Comparison of ENCODE assay signal across 26 cellular contexts in the genomic region with DNA sequence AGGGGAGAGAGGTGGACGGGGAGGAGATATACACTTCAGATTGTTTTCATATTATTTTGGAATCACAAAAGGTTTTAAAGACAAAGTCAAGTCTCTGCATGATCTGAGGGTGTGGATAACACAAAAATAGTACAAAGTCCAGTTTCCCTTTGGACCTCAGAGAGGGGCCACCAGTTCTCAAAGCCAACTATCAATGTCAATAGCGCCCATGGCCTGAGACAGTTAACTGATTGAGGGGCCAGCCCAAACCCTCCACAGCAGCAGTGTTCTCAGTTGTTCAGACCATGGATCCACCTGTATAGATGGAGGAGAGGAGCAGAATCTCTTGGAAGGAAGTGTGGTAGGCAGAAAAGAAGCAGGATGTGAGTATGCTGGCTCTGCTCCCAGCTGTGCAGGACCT.
"Had no signal": no experiment of that assay in that cellular context is flagged by ENCODE, and none has a peak within 500 bp of the region (broad histone marks: within the 10 kb centered on the region; RNA-seq: fewer than 3 reads in every experiment).

No MANE protein-coding gene starts in this region.

- DNase-seq: naive thymus-derived CD4-positive, alpha-beta T cell; natural killer cell; nucleus accumbens; pancreas; psoas muscle; right cardiac atrium; spleen; stimulated activated CD4-positive, alpha-beta T cell treated with anti-CD3 and anti-CD28 coated beads, Interleukin-12 subunit alpha, Interleukin-12 subunit beta, amount 100 ng/mL, for 4 hours; stimulated activated CD4-positive, alpha-beta T cell treated with anti-CD3 and anti-CD28 coated beads, Interleukin-1b, Interleukin-23, amount 100 ng/mL, for 48 hours; stimulated activated CD4-positive, alpha-beta T cell treated with anti-CD3 and anti-CD28 coated beads, Interleukin-4, amount 100 ng/mL, for 1 hour; stimulated activated CD4-positive, alpha-beta T cell treated with anti-CD3 and anti-CD28 coated beads, Interleukin-4, amount 100 ng/mL, for 4 hours; stimulated activated CD8-positive, alpha-beta memory T cell treated with anti-CD3 and anti-CD28 coated beads, Interleukin-4, amount 100 ng/mL, for 48 hours; stimulated activated naive CD4-positive, alpha-beta T cell; stimulated activated naive CD8-positive, alpha-beta T cell treated with anti-CD3 and anti-CD28 coated beads, Interleukin-15, amount 100 ng/mL, for 72 hours; stimulated activated naive CD8-positive, alpha-beta T cell treated with anti-CD3 and anti-CD28 coated beads, Interleukin-15, Interleukin-2, amounts not matched to agents 100 U/mL and 50 U/mL, for 24 hours; substantia nigra; testis; trophoblast cell; upper lobe of left lung had no signal

- H3K4me1 Mint-ChIP-seq: stimulated activated naive CD8-positive, alpha-beta T cell treated with anti-CD3 and anti-CD28 coated beads, Interleukin-15, amount 100 ng/mL, for 72 hours had no signal

- H3K9me3 Mint-ChIP-seq: naive thymus-derived CD4-positive, alpha-beta T cell; natural killer cell; nephron; stimulated activated naive CD8-positive, alpha-beta T cell treated with anti-CD3 and anti-CD28 coated beads, Interleukin-15, amount 100 ng/mL, for 72 hours had no signal

- ATAC-seq: naive thymus-derived CD4-positive, alpha-beta T cell; natural killer cell; pancreas; psoas muscle; right cardiac atrium; sciatic nerve; stimulated activated naive CD8-positive, alpha-beta T cell treated with anti-CD3 and anti-CD28 coated beads, Interleukin-15, amount 100 ng/mL, for 72 hours; stimulated activated naive CD8-positive, alpha-beta T cell treated with anti-CD3 and anti-CD28 coated beads, Interleukin-15, Interleukin-2, amounts not matched to agents 100 U/mL and 50 U/mL, for 24 hours had no signal

- H3K27ac Mint-ChIP-seq: natural killer cell, nephron had no signal

- H3K4me3 Mint-ChIP-seq: naive thymus-derived CD4-positive, alpha-beta T cell; natural killer cell; nephron; stimulated activated naive CD8-positive, alpha-beta T cell treated with anti-CD3 and anti-CD28 coated beads, Interleukin-15, amount 100 ng/mL, for 72 hours had no signal

- H3K27ac ChIP-seq: neutrophil, pancreas, psoas muscle, skin epidermis, spleen, suprapubic skin, testis, tibial nerve, upper lobe of left lung, vagina had no signal

- H3K27me3 Mint-ChIP-seq: naive thymus-derived CD4-positive, alpha-beta T cell; stimulated activated naive CD8-positive, alpha-beta T cell treated with anti-CD3 and anti-CD28 coated beads, Interleukin-15, amount 100 ng/mL, for 72 hours had no signal
